Comparison of ENCODE assay signal across 11 cellular contexts in the genomic region with DNA sequence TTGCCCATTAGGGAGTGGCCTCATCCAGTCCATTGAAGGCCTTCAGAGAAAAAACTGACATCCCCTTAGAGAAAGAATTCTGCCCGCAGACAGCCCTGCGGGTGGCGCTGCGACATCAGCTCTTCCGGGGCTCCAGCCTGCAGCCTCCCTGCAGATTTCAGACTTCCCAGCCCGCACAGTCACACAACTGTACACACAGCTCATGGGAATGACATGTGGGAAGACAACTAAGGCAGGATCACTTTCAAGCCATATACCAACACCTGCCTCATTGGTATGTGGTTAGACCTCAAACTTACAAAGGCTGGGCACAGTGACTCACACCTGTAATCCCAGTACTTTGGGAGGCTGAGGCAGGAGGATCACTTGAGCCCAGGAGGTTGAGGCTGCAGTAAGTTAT. TPM values are rescaled to one million over a fixed set of nuclear protein-coding genes. Genes with fewer than 3 reads are reported as not detected.
DNase-seq lines count a peak whose midpoint lies in the region; ATAC-seq and TF ChIP-seq lines count a peak whose summit lies in the region.
"Had no signal": no experiment of that assay in that cellular context is flagged by ENCODE, and none has a peak within 500 bp of the region (broad histone marks: within the 10 kb centered on the region; RNA-seq: fewer than 3 reads in every experiment).

No MANE protein-coding gene starts in this region.

- CTCF ChIA-PET in mammary epithelial cell (lab: Charles Lee; ENCODE audit: low non-redundant PET): interaction anchor here (0.6 kb wide), 1 partner anchor 26 kb away, joined by 6 read pairs; no protein-coding TSS in a partner anchor

- peaks cover 47% of the 10 kb centered on the region for H3K4me1 ChIP-seq in mammary epithelial cell (ENCODE audit: insufficient read depth, low read length)

- no peaks in the 10 kb centered on the region for H3K79me2 ChIP-seq in mammary epithelial cell (ENCODE audit: insufficient read depth, low read length)

- intact Hi-C loops in mammary epithelial cell (cut with micrococcal nuclease): loop anchor here (1.0 to 2.0 kb wide), 3 partner anchors 25 to 45 kb away; partner anchors contain the start of genes CIDEA and TUBB6

- in situ Hi-C loops in mammary epithelial cell (cut with MboI; ENCODE audit: low sequenced_read_pairs in 2 of 2): no loop called here

- no peak overlapping the region for H3K4me3 ChIP-seq in mammary epithelial cell (replicated peaks in 1 of 3; ENCODE audit: insufficient read depth in 1 of 3, low read depth in 2 of 3, low read length in 3 of 3)

- H3K27me3 ChIP-seq in mammary epithelial cell (ENCODE audit: insufficient read depth, low read length): no peaks in the 10 kb centered on the region

- no peak overlapping the region for H3K4me2 ChIP-seq in mammary epithelial cell (ENCODE audit: insufficient read depth, low read depth, low read length)

- 82% methylated on average over 6 of the region's 6 CpGs for WGBS in mammary epithelial cell (ENCODE audit: low coverage, missing lambda C conversion rate)

- H3K27ac ChIP-seq in mammary epithelial cell (ENCODE audit: insufficient read depth, low read depth, low read length) (peak overlapping the region; percentile 97), caudate nucleus (ENCODE audit: low read depth, low read length) (no peak overlapping the region)

- no TSS peak for BruUV-seq in mammary epithelial cell (replicated peaks; lab: Mats Ljungman, UMichigan)

- dilution Hi-C loops in mammary epithelial cell (cut with HindIII; ENCODE audit: low sequenced_read_pairs): no loop called here

- peak; percentile 20 to 28 for TF ChIP-seq CTCF in mammary epithelial cell (conservative IDR thresholded peaks at IDR 0.05 in 1 of 2, IDR thresholded peaks at IDR 0.05 in 1 of 2; ENCODE audit: extremely low read depth in 1 of 2, insufficient read depth in 1 of 2, low read depth in 1 of 2, low read length in 2 of 2)

- no peaks in the 10 kb centered on the region for H4K20me1 ChIP-seq in mammary epithelial cell (ENCODE audit: insufficient read depth, low read length)

- ATAC-seq in HG02588 (IDR thresholded peaks at IDR 0.05; ENCODE audit: unreplicated experiment) (no peak), GM21529 (IDR thresholded peaks at IDR 0.05; ENCODE audit: unreplicated experiment) (no peak)

- peak; percentile 70 for DNase-seq in EL
- DNase-seq in LHCN-M2 (ENCODE audit: low read depth): peak; percentile 88
- DNase-seq in mammary epithelial cell: peak; percentile 84
- peak; percentile 93 for DNase-seq in myocyte (ENCODE audit: low read depth)
- no peak for DNase-seq in caudate nucleus (lab: John Stamatoyannopoulos, UW)
- DNase-seq in NCI-H345 (lab: John Stamatoyannopoulos, UW): no peak
- DNase-seq: activated B cell treated with CpG ODN at 0.5 μM for 24 hours, NCI-H510A, substantia nigra had no signal

- no peak overlapping the region for H2AFZ ChIP-seq in mammary epithelial cell (ENCODE audit: low read depth, low read length)

- H3K9ac ChIP-seq in mammary epithelial cell (ENCODE audit: insufficient read depth, low read length): peak overlapping the region; percentile 59

- no peaks in the 10 kb centered on the region for H3K36me3 ChIP-seq in mammary epithelial cell (ENCODE audit: insufficient read depth, low read length)

- no peaks in the 10 kb centered on the region for H3K9me3 ChIP-seq in mammary epithelial cell (replicated peaks; ENCODE audit: insufficient read depth, low read length)

RNA-seq across cellular contexts. Expression of gene TUBB6, which starts 24.8 kb away (rescaled TPM):
- total RNA-seq in LHCN-M2 (2014; rRNA removed) (726 and 794 TPM in 2 replicates), mammary epithelial cell (1,000 to 10,000 TPM in 1 of 2 donors, 100 to 1,000 TPM in 1; 522 to 1,295 TPM), myocyte (1,598 and 1,800 TPM in 2 replicates)
- polyA plus RNA-seq in LHCN-M2 (2012): 1,348 TPM
- polyA plus RNA-seq in mammary epithelial cell: 1,680 TPM
- 684 TPM for polyA minus RNA-seq in mammary epithelial cell
- 1,133 TPM for polyA plus RNA-seq in myocyte (2012)

RNA-seq across cellular contexts. Expression of gene CIDEA, which starts 29.1 kb away (rescaled TPM):
- total RNA-seq in LHCN-M2 (2014; rRNA removed): not detected in 2 replicates
- not detected for polyA plus RNA-seq in LHCN-M2 (2012)
- total RNA-seq in mammary epithelial cell: 1 to 10 TPM in 1 of 2 donors, under 1 TPM in 1; 0.94 to 1.3 TPM
- 4.9 TPM for polyA plus RNA-seq in mammary epithelial cell
- polyA minus RNA-seq in mammary epithelial cell: 15.5 TPM
- total RNA-seq in myocyte: not detected in 2 replicates
- not detected for polyA plus RNA-seq in myocyte (2012)
- total RNA-seq: activated B cell treated with CpG ODN at 0.5 μM for 24 hours had no signal

Comparison
In these comparisons a context has a peak if more than half of its experiments do, and no peak if none do; other contexts are left out.
1. DNase-seq: peak in EL (single experiment), LHCN-M2 (single experiment), mammary epithelial cell (single experiment) and myocyte (single experiment); none in caudate nucleus (0 of 61) and NCI-H345 (single experiment).